ENCODE assay signal across 17 cellular contexts in genomic region chr13:73136776-73137175, GRCh38.
DNase-seq lines count a peak whose midpoint lies in the region; ATAC-seq and TF ChIP-seq lines count a peak whose summit lies in the region.
"Had no signal": no experiment of that assay in that cellular context is flagged by ENCODE, and none has a peak within 500 bp of the region (broad histone marks: within the 10 kb centered on the region; RNA-seq: fewer than 3 reads in every experiment).

No MANE protein-coding gene starts in this region.

- peaks cover 3% of the 10 kb centered on the region for H3K36me3 Mint-ChIP-seq in progenitor cell of endocrine pancreas (ENCODE audit: insufficient read depth)
- no peaks in the 10 kb centered on the region for H3K36me3 Mint-ChIP-seq in activated naive CD8-positive, alpha-beta T cell treated with anti-CD3 and anti-CD28 coated beads, Interleukin-2, amount 50 U/mL, for 24 hours (ENCODE audit: low read depth)

- no peak overlapping the region for H3K23ac ChIP-seq in IMR-90 (ENCODE audit: low read depth, low read length)

- H3K4me1 Mint-ChIP-seq in progenitor cell of endocrine pancreas (ENCODE audit: low read depth) = peaks cover 39% of the 10 kb centered on the region
- no peaks in the 10 kb centered on the region for H3K4me1 Mint-ChIP-seq in activated naive CD8-positive, alpha-beta T cell treated with anti-CD3 and anti-CD28 coated beads, Interleukin-2, amount 50 U/mL, for 24 hours

- H3K4me1 ChIP-seq in IMR-90 (ENCODE audit: control insufficient read depth, insufficient read depth, low read length) (peaks cover 10% of the 10 kb centered on the region), osteoblast (ENCODE audit: insufficient read depth, low read length) (peaks cover 17% of the 10 kb centered on the region)

- peak overlapping the region; percentile 65 for H2BK120ac ChIP-seq in IMR-90 (ENCODE audit: low read depth, low read length)

- no peaks in the 10 kb centered on the region for H3K79me1 ChIP-seq in IMR-90 (ENCODE audit: low read depth in 1 of 2, low read length in 2 of 2)

- no TSS peak for BruUV-seq in IMR-90 (replicated peaks; lab: Mats Ljungman, UMichigan)

- no peaks in the 10 kb centered on the region for H4K20me1 ChIP-seq in IMR-90 (ENCODE audit: insufficient read depth, low read length)
- no peaks in the 10 kb centered on the region for H4K20me1 ChIP-seq in osteoblast (ENCODE audit: insufficient read depth, low read length)

- H2AK5ac ChIP-seq in IMR-90 (ENCODE audit: low read depth, low read length) = no peak overlapping the region

- no peaks in the 10 kb centered on the region for H3K27me3 Mint-ChIP-seq in progenitor cell of endocrine pancreas
- no peaks in the 10 kb centered on the region for H3K27me3 Mint-ChIP-seq in activated naive CD8-positive, alpha-beta T cell treated with anti-CD3 and anti-CD28 coated beads, Interleukin-2, amount 50 U/mL, for 24 hours

- DNase-seq in AG10803 (ENCODE audit: low read depth) = peak; percentile 12
- DNase-seq in IMR-90 = peak; percentile 21
- DNase-seq in iris pigment epithelial cell (ENCODE audit: low read depth) = peak; percentile 63
- no peak for DNase-seq in progenitor cell of endocrine pancreas (ENCODE audit: low spot score, unreplicated experiment)
- no peak for DNase-seq in osteoblast (ENCODE audit: insufficient read length, low spot score, missing footprints)
- DNase-seq in G401 (ENCODE audit: low spot score) = no peak
- no peak for DNase-seq in activated naive CD8-positive, alpha-beta T cell treated with anti-CD3 and anti-CD28 coated beads, Interleukin-2, amount 50 U/mL, for 24 hours
- DNase-seq: DND-41, GOT3, MM.1S, NCI-H1105, NCI-H1694 treated with DMSO at 0.1 percent for 48 hours, NCI-H510A treated with DMSO at 0.1 percent for 48 hours, RPMI8226, SJCRH30 had no signal

- no peak overlapping the region for H3K9ac ChIP-seq in IMR-90 (ENCODE audit: low read depth, low read length)
- H3K9ac ChIP-seq: KMS-11 had no signal

- no peak for TF ChIP-seq RAD21 in IMR-90 (IDR thresholded peaks at IDR 0.05; ENCODE audit: low read length)

- CTCF ChIA-PET in IMR-90 (lab: Yijun Ruan, JAX) = no interaction called here

- H3K56ac ChIP-seq in IMR-90 (ENCODE audit: extremely low read depth, insufficient read depth, low read length) = no peak overlapping the region

- peak overlapping the region; percentile 50; the same call in 1 of the 2 replicates for H4K5ac ChIP-seq in IMR-90 (ENCODE audit: low read depth, low read length)

- no peak overlapping the region for H2AK9ac ChIP-seq in IMR-90 (replicated peaks; ENCODE audit: low read depth, low read length, poor library complexity)

- peaks cover 11% of the 10 kb centered on the region for H3K9me3 Mint-ChIP-seq in progenitor cell of endocrine pancreas (ENCODE audit: low read depth)
- no peaks in the 10 kb centered on the region for H3K9me3 Mint-ChIP-seq in activated naive CD8-positive, alpha-beta T cell treated with anti-CD3 and anti-CD28 coated beads, Interleukin-2, amount 50 U/mL, for 24 hours

- H4K91ac ChIP-seq in IMR-90 (ENCODE audit: insufficient read depth, low read depth, low read length) = no peak overlapping the region; the same call in 1 of the 2 replicates

- POLR2A ChIA-PET in IMR-90 (lab: Charles Lee; ENCODE audit: unreplicated experiment) = no interaction called here

- H2BK20ac ChIP-seq in IMR-90 (ENCODE audit: low read depth, low read length) = peak overlapping the region; percentile 57

- TF ChIP-seq CTCF in AG10803 (conservative IDR thresholded peaks at IDR 0.05; ENCODE audit: low read length) (no peak), IMR-90 (conservative IDR thresholded peaks at IDR 0.05; ENCODE audit: low read depth, low read length) (no peak), progenitor cell of endocrine pancreas (IDR thresholded peaks at IDR 0.05; ENCODE audit: unreplicated experiment) (no peak), osteoblast (IDR thresholded peaks at IDR 0.05; ENCODE audit: extremely low read depth, low read depth, low read length) (no peak)

- no peaks in the 10 kb centered on the region for H3K9me3 ChIP-seq in IMR-90 (ENCODE audit: control insufficient read depth, insufficient read depth, low read length)
- H3K9me3 ChIP-seq in osteoblast (ENCODE audit: low read depth, low read length) = no peaks in the 10 kb centered on the region
- H3K9me3 ChIP-seq: SJCRH30 had no signal

- H3K4me3 Mint-ChIP-seq in progenitor cell of endocrine pancreas (ENCODE audit: low read depth) = no peak overlapping the region
- H3K4me3 Mint-ChIP-seq in activated naive CD8-positive, alpha-beta T cell treated with anti-CD3 and anti-CD28 coated beads, Interleukin-2, amount 50 U/mL, for 24 hours = no peak overlapping the region

- peak overlapping the region; percentile 53 for H3K27ac Mint-ChIP-seq in progenitor cell of endocrine pancreas
- H3K27ac Mint-ChIP-seq in activated naive CD8-positive, alpha-beta T cell treated with anti-CD3 and anti-CD28 coated beads, Interleukin-2, amount 50 U/mL, for 24 hours = no peak overlapping the region

- dilution Hi-C loops in IMR-90 (cut with HindIII; ENCODE audit: low sequenced_read_pairs, unreplicated experiment) = no loop called here

- H3K27ac ChIP-seq in IMR-90 (ENCODE audit: insufficient read depth, low read length) = no peak overlapping the region
- no peak overlapping the region for H3K27ac ChIP-seq in osteoblast (ENCODE audit: low read depth, low read length)
- H3K27ac ChIP-seq: KMS-11, SJCRH30 had no signal

- no peaks in the 10 kb centered on the region for H3K36me3 ChIP-seq in IMR-90 (ENCODE audit: control insufficient read depth, insufficient read depth, low read length)
- no peaks in the 10 kb centered on the region for H3K36me3 ChIP-seq in osteoblast (ENCODE audit: insufficient read depth, low read length)
- H3K36me3 ChIP-seq: SJCRH30 had no signal

- H3K18ac ChIP-seq in IMR-90 (ENCODE audit: low read depth, low read length) = peak overlapping the region; percentile 56; the same call in 1 of the 2 replicates

- H2BK15ac ChIP-seq in IMR-90 (ENCODE audit: low read depth, low read length) = peak overlapping the region; percentile 42

- 80% methylated on average over 1 of the region's 2 CpGs; no CpG with 5 or more reads in 1 of the 2 experiments for WGBS in IMR-90 (ENCODE audit: extremely low coverage in 2 of 2, insufficient read length in 1 of 2), 2 experiments

- no peaks in the 10 kb centered on the region for H3K79me2 ChIP-seq in osteoblast (ENCODE audit: insufficient read depth, low read length)

- in situ Hi-C loops in IMR-90 (cut with MboI; ENCODE audit: low sequenced_read_pairs) (no loop called here), G401 (cut with HindIII; ENCODE audit: low sequenced_read_pairs) (no loop called here)

- no peak overlapping the region for H3K14ac ChIP-seq in IMR-90 (replicated peaks; ENCODE audit: low read depth, low read length)

- 0 out of 2 replicates have a peak overlapping the region, but pooled peaks have one; percentile 8 for H3K4ac ChIP-seq in IMR-90 (ENCODE audit: low read depth, low read length)

- peaks cover 18% of the 10 kb centered on the region for H3K9me1 ChIP-seq in IMR-90 (ENCODE audit: insufficient read depth, low read length)

- H4K8ac ChIP-seq in IMR-90 (ENCODE audit: low read depth in 2 of 2, low read length in 2 of 2) = 0 out of 4 replicates have a peak overlapping the region, but pooled peaks of 1 of the 2 experiments have one; percentile 9

- TF ChIP-seq POLR2A in IMR-90 (IDR thresholded peaks at IDR 0.05; ENCODE audit: low read depth, low read length) = no peak

- H2AFZ ChIP-seq in IMR-90 (replicated peaks; ENCODE audit: low read length, poor library complexity) (no peak overlapping the region), osteoblast (ENCODE audit: low read length) (no peak overlapping the region)

- no peak for ATAC-seq in IMR-90 (ENCODE audit: low read depth)
- no peak for ATAC-seq in GM21515 (IDR thresholded peaks at IDR 0.05; ENCODE audit: unreplicated experiment)
- ATAC-seq in activated naive CD8-positive, alpha-beta T cell treated with anti-CD3 and anti-CD28 coated beads, Interleukin-2, amount 50 U/mL, for 24 hours = no peak

- H3K27me3 ChIP-seq in IMR-90 (ENCODE audit: control insufficient read depth, insufficient read depth, low read length) (no peaks in the 10 kb centered on the region), osteoblast (ENCODE audit: insufficient read depth, low read length) (no peaks in the 10 kb centered on the region)
- H3K27me3 ChIP-seq: SJCRH30 had no signal

- no peak overlapping the region for H2BK5ac ChIP-seq in IMR-90 (ENCODE audit: low read depth, low read length, poor library complexity, severe bottlenecking)

- no peak overlapping the region for H3K4me2 ChIP-seq in IMR-90 (ENCODE audit: low read depth, low read length)
- no peak overlapping the region for H3K4me2 ChIP-seq in osteoblast (ENCODE audit: insufficient read depth, low read length)
- H3K4me2 ChIP-seq: KMS-11 had no signal

- intact Hi-C loops in IMR-90 (cut with micrococcal nuclease) = loop anchor here (5.0 to 10.0 kb wide), 3 partner anchors 74 to 571 kb away; no protein-coding TSS in a partner anchor

- H3K4me3 ChIP-seq in AG10803 (ENCODE audit: low read length) = no peak overlapping the region
- H3K4me3 ChIP-seq in IMR-90 (ENCODE audit: insufficient read depth, low read depth, low read length) = no peak overlapping the region
- H3K4me3 ChIP-seq in osteoblast (ENCODE audit: insufficient read depth, low read length) = no peak overlapping the region
- H3K4me3 ChIP-seq: SJCRH30 had no signal

TF ChIP-seq in IMR-90, 13 proteins besides CTCF, POLR2A, EP300 and RAD21 (continues in another document):
- TF ChIP-seq NFE2L2 (IDR thresholded peaks at IDR 0.05; ENCODE audit: low read depth, low read length) (no peak), CHD1 (IDR thresholded peaks at IDR 0.05; ENCODE audit: low read depth, low read length) (no peak), RCOR1 (IDR thresholded peaks at IDR 0.05; ENCODE audit: insufficient replicate concordance, low read length) (no peak), FOS (IDR thresholded peaks at IDR 0.05; ENCODE audit: low read depth, low read length) (no peak), MAZ (IDR thresholded peaks at IDR 0.05; ENCODE audit: borderline replicate concordance, low read depth, low read length) (no peak), SMC3 (IDR thresholded peaks at IDR 0.05; ENCODE audit: low read depth, low read length) (no peak), MXI1 (IDR thresholded peaks at IDR 0.05; ENCODE audit: borderline replicate concordance, low read depth, low read length) (no peak)
- TF ChIP-seq, protein P1, sequence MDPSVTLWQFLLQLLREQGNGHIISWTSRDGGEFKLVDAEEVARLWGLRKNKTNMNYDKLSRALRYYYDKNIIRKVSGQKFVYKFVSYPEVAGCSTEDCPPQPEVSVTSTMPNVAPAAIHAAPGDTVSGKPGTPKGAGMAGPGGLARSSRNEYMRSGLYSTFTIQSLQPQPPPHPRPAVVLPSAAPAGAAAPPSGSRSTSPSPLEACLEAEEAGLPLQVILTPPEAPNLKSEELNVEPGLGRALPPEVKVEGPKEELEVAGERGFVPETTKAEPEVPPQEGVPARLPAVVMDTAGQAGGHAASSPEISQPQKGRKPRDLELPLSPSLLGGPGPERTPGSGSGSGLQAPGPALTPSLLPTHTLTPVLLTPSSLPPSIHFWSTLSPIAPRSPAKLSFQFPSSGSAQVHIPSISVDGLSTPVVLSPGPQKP (IDR thresholded peaks at IDR 0.05; ENCODE audit: borderline replicate concordance, low read depth, low read length) = no peak

Comparison
In these comparisons a context has a peak if more than half of its experiments do, and no peak if none do; other contexts are left out.
1. DNase-seq: peak in AG10803 (single experiment), IMR-90 (single experiment) and iris pigment epithelial cell (single experiment); none in progenitor cell of endocrine pancreas (single experiment), osteoblast (single experiment), G401 (single experiment) and activated naive CD8-positive, alpha-beta T cell treated with anti-CD3 and anti-CD28 coated beads, Interleukin-2, amount 50 U/mL, for 24 hours (single experiment).